Comparison of ENCODE assay signal across 17 cellular contexts in genomic region chr4:142222127-142222526, GRCh38.
"Had no signal": no experiment of that assay in that cellular context is flagged by ENCODE, and none has a peak within 500 bp of the region (broad histone marks: within the 10 kb centered on the region; RNA-seq: fewer than 3 reads in every experiment).

No MANE protein-coding gene starts in this region.

- H3K27ac ChIP-seq: colonic mucosa, gastrocnemius medialis, heart left ventricle, lower lobe of right lung, spleen, thoracic aorta, upper lobe of right lung had no signal

- H3K27me3 Mint-ChIP-seq: activated B cell treated with CpG ODN at 0.5 μM for 24 hours had no signal

- H3K9me3 Mint-ChIP-seq: activated B cell treated with CpG ODN at 0.5 μM for 24 hours; neural crest cell; T-helper 2 cell treated with Interferon-gamma antibody and Interleukin-4, amounts not matched to agents 5 μg/mL and 100 μg/mL, for 36 hours had no signal

- H3K4me1 Mint-ChIP-seq: activated B cell treated with CpG ODN at 0.5 μM for 24 hours, neural crest cell had no signal

- H3K4me3 ChIP-seq: colonic mucosa, gastrocnemius medialis, heart left ventricle, lower lobe of right lung, spleen, thoracic aorta, upper lobe of right lung had no signal

- H3K4me1 ChIP-seq: colonic mucosa, gastrocnemius medialis, lower lobe of right lung, spleen, upper lobe of right lung had no signal

- H3K36me3 ChIP-seq: colonic mucosa, gastrocnemius medialis, heart left ventricle, lower lobe of right lung, spleen, thoracic aorta, upper lobe of right lung had no signal

- H3K4me3 Mint-ChIP-seq: activated B cell treated with CpG ODN at 0.5 μM for 24 hours; neural crest cell; T-helper 2 cell treated with Interferon-gamma antibody and Interleukin-4, amounts not matched to agents 5 μg/mL and 100 μg/mL, for 36 hours had no signal

- ATAC-seq: gastrocnemius medialis, heart left ventricle, left colon, lower lobe of right lung, sciatic nerve, upper lobe of right lung had no signal

- H3K9me3 ChIP-seq: colonic mucosa, gastrocnemius medialis, heart left ventricle, lower lobe of right lung, spleen, thoracic aorta, upper lobe of right lung had no signal

- H3K27ac Mint-ChIP-seq: activated B cell treated with CpG ODN at 0.5 μM for 24 hours; T-helper 2 cell treated with Interferon-gamma antibody and Interleukin-4, amounts not matched to agents 5 μg/mL and 100 μg/mL, for 36 hours had no signal

- H3K27me3 ChIP-seq: colonic mucosa, gastrocnemius medialis, heart left ventricle, spleen, upper lobe of right lung had no signal

- DNase-seq: activated B cell treated with CpG ODN at 0.5 μM for 24 hours; activated gamma-delta T cell treated with Interleukin-2 at 50 U/mL for 16 hours; activated T-cell treated with anti-CD3 and anti-CD28 coated beads, Interleukin-2, amount 50 U/mL, for 1 hour; caudate nucleus; colonic mucosa; gastrocnemius medialis; heart left ventricle; left colon; lower lobe of right lung; midbrain; spleen; stimulated activated CD4-positive, alpha-beta T cell treated with anti-CD3 and anti-CD28 coated beads, Interleukin-1b, Interleukin-23, amount 100 ng/mL, for 48 hours; upper lobe of right lung had no signal
